ENCODE assay signal across 20 cellular contexts in genomic region chr2:8281234-8281633, GRCh38.
A peak's percentile ranks its signal among the peaks of the same experiment; 100 is the strongest.
DNase-seq lines count a peak whose midpoint lies in the region; ATAC-seq and TF ChIP-seq lines count a peak whose summit lies in the region.
"Had no signal": no experiment of that assay in that cellular context is flagged by ENCODE, and none has a peak within 500 bp of the region (broad histone marks: within the 10 kb centered on the region; RNA-seq: fewer than 3 reads in every experiment).

No MANE protein-coding gene starts in this region.

- no peak overlapping the region for H3K27ac Mint-ChIP-seq in activated naive CD8-positive, alpha-beta T cell treated with anti-CD3 and anti-CD28 coated beads, Interleukin-2, amount 50 U/mL, for 24 hours
- no peak overlapping the region for H3K27ac Mint-ChIP-seq in activated naive CD8-positive, alpha-beta T cell treated with anti-CD3 and anti-CD28 coated beads for 36 hours
- peak overlapping the region; percentile 84 for H3K27ac Mint-ChIP-seq in activated T-helper 17 cell treated with anti-CD3 and anti-CD28 coated beads, Interleukin-2, amount 50 U/mL, for 72 hours
- H3K27ac Mint-ChIP-seq: HFFc6 had no signal

- peaks cover 6% of the 10 kb centered on the region for H3K9me3 Mint-ChIP-seq in activated naive CD8-positive, alpha-beta T cell treated with anti-CD3 and anti-CD28 coated beads, Interleukin-2, amount 50 U/mL, for 24 hours
- no peaks in the 10 kb centered on the region for H3K9me3 Mint-ChIP-seq in activated naive CD8-positive, alpha-beta T cell treated with anti-CD3 and anti-CD28 coated beads for 36 hours
- no peaks in the 10 kb centered on the region for H3K9me3 Mint-ChIP-seq in activated T-helper 17 cell treated with anti-CD3 and anti-CD28 coated beads, Interleukin-2, amount 50 U/mL, for 72 hours
- H3K9me3 Mint-ChIP-seq: HFFc6 had no signal

- peak overlapping the region; percentile 8 for H3K4me3 ChIP-seq in upper lobe of right lung

- H3K4me1 ChIP-seq in upper lobe of right lung, result no peaks in the 10 kb centered on the region

- no peak overlapping the region for H3K27ac ChIP-seq in upper lobe of right lung

- no peak for TF ChIP-seq CTCF in upper lobe of right lung (IDR thresholded peaks at IDR 0.05)

- no peaks in the 10 kb centered on the region for H3K27me3 ChIP-seq in upper lobe of right lung

- no peaks in the 10 kb centered on the region for H3K9me3 ChIP-seq in upper lobe of right lung

- DNase-seq in activated naive CD8-positive, alpha-beta T cell treated with anti-CD3 and anti-CD28 coated beads, Interleukin-2, amount 50 U/mL, for 24 hours, result no peak
- DNase-seq in activated naive CD8-positive, alpha-beta T cell treated with anti-CD3 and anti-CD28 coated beads for 36 hours, result no peak
- DNase-seq in left lobe of liver (ENCODE audit: low spot score) (no peak), upper lobe of right lung (no peak), DMS53 (lab: John Stamatoyannopoulos, UW) (no peak), NCI-H446 (lab: John Stamatoyannopoulos, UW) (no peak)
- DNase-seq: C1 segment of cervical spinal cord, DMS 273 treated with DMSO at 0.1 percent for 48 hours, GF-D8, HFFc6, IMR-90, Karpas-422, NCI-H1105, NCI-H1694 treated with DMSO at 0.1 percent for 48 hours, NCI-H2107, NCI-H2227 treated with DMSO at 0.1 percent for 48 hours, NCI-H524 treated with DMSO at 0.1 percent for 48 hours, RPMI8226, SIG-M5 had no signal

- intact Hi-C loops in upper lobe of right lung (cut with DNase I), result no loop called here

- no peaks in the 10 kb centered on the region for H3K36me3 Mint-ChIP-seq in activated naive CD8-positive, alpha-beta T cell treated with anti-CD3 and anti-CD28 coated beads, Interleukin-2, amount 50 U/mL, for 24 hours (ENCODE audit: low read depth)
- no peaks in the 10 kb centered on the region for H3K36me3 Mint-ChIP-seq in activated naive CD8-positive, alpha-beta T cell treated with anti-CD3 and anti-CD28 coated beads for 36 hours
- peaks cover 12% of the 10 kb centered on the region for H3K36me3 Mint-ChIP-seq in activated T-helper 17 cell treated with anti-CD3 and anti-CD28 coated beads, Interleukin-2, amount 50 U/mL, for 72 hours (ENCODE audit: low read depth)

- H3K4me3 Mint-ChIP-seq in activated naive CD8-positive, alpha-beta T cell treated with anti-CD3 and anti-CD28 coated beads, Interleukin-2, amount 50 U/mL, for 24 hours, result peak overlapping the region; percentile 67
- no peak overlapping the region for H3K4me3 Mint-ChIP-seq in activated naive CD8-positive, alpha-beta T cell treated with anti-CD3 and anti-CD28 coated beads for 36 hours
- peak overlapping the region; percentile 78 for H3K4me3 Mint-ChIP-seq in activated T-helper 17 cell treated with anti-CD3 and anti-CD28 coated beads, Interleukin-2, amount 50 U/mL, for 72 hours
- H3K4me3 Mint-ChIP-seq: HFFc6 had no signal

- peaks cover 8% of the 10 kb centered on the region for H3K4me1 Mint-ChIP-seq in activated naive CD8-positive, alpha-beta T cell treated with anti-CD3 and anti-CD28 coated beads, Interleukin-2, amount 50 U/mL, for 24 hours
- H3K4me1 Mint-ChIP-seq in activated naive CD8-positive, alpha-beta T cell treated with anti-CD3 and anti-CD28 coated beads for 36 hours, result no peaks in the 10 kb centered on the region
- peaks cover 11% of the 10 kb centered on the region for H3K4me1 Mint-ChIP-seq in activated T-helper 17 cell treated with anti-CD3 and anti-CD28 coated beads, Interleukin-2, amount 50 U/mL, for 72 hours

- H3K36me3 ChIP-seq in upper lobe of right lung, result no peaks in the 10 kb centered on the region

- H3K27me3 Mint-ChIP-seq in activated naive CD8-positive, alpha-beta T cell treated with anti-CD3 and anti-CD28 coated beads, Interleukin-2, amount 50 U/mL, for 24 hours, result peaks cover 2% of the 10 kb centered on the region
- H3K27me3 Mint-ChIP-seq in activated naive CD8-positive, alpha-beta T cell treated with anti-CD3 and anti-CD28 coated beads for 36 hours, result no peaks in the 10 kb centered on the region
- no peaks in the 10 kb centered on the region for H3K27me3 Mint-ChIP-seq in activated T-helper 17 cell treated with anti-CD3 and anti-CD28 coated beads, Interleukin-2, amount 50 U/mL, for 72 hours

- no peak for ATAC-seq in activated naive CD8-positive, alpha-beta T cell treated with anti-CD3 and anti-CD28 coated beads, Interleukin-2, amount 50 U/mL, for 24 hours
- no peak for ATAC-seq in activated T-helper 17 cell treated with anti-CD3 and anti-CD28 coated beads, Interleukin-2, amount 50 U/mL, for 72 hours (replicated peaks)
- ATAC-seq in left lobe of liver (peak; percentile 55), upper lobe of right lung (no peak)
